25 cellular contexts compared by ENCODE assay signal in the genomic region with DNA sequence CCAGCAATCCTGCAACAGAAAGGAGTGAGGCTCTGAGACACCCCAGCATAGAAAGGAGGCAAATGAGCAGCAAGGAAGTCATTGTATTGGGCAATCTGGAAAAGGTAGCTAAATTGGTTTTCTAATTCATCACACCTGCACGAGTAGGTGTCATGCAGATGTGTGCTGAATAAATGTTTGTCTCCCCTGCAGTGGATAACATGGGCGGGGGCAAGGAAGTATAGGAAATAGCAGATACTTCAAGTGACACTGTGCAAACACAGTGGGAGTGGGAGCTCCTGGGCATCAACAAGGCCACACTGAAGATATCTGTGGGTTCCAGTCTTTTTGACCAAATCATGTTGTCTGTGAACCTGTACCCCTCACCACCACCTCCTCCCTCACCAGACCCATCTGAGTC. TPM values are rescaled to one million over a fixed set of nuclear protein-coding genes. Genes with fewer than 3 reads are reported as not detected.
"Had no signal": no experiment of that assay in that cellular context is flagged by ENCODE, and none has a peak within 500 bp of the region (broad histone marks: within the 10 kb centered on the region; RNA-seq: fewer than 3 reads in every experiment).

No MANE protein-coding gene starts in this region.

- DNase-seq: activated CD4-positive, alpha-beta memory T cell treated with anti-CD3 and anti-CD28 coated beads for 36 hours; activated CD4-positive, alpha-beta T cell treated with anti-CD3 and anti-CD28 coated beads, Interleukin-2, amount 10 ng/mL, durations not matched to agents 7 days and 5 days; activated CD4-positive, CD25-positive, alpha-beta regulatory T cell; activated CD8-positive, alpha-beta memory T cell treated with anti-CD3 and anti-CD28 coated beads for 24 hours; activated gamma-delta T cell; activated naive CD4-positive, alpha-beta T cell treated with anti-CD3 and anti-CD28 coated beads for 36 hours; activated T-cell treated with anti-CD3 and anti-CD28 coated beads, Interleukin-2, amount 50 U/mL, for 4 hours; amygdala; KG1; NCI-H1092; NCI-H1436; NCI-H187 treated with DMSO at 0.1 percent for 48 hours; NCI-H2107; NCI-H345; NCI-H524; PC-3; SIG-M5; T-helper 17 cell had no signal

- H3K36me3 ChIP-seq: cardiac muscle cell had no signal

- H3K4me3 ChIP-seq: cardiac muscle cell had no signal

- ATAC-seq: activated T-cell treated with anti-CD3 and anti-CD28 coated beads, Interleukin-2, amount 50 U/mL, for 4 hours; activated T-helper 17 cell treated with anti-CD3 and anti-CD28 coated beads, Interleukin-2, amount 50 U/mL, for 72 hours; PC-3; T-helper 17 cell had no signal

- H3K27ac ChIP-seq: cardiac muscle cell, VCaP had no signal

- H3K27me3 ChIP-seq: cardiac muscle cell had no signal

RNA-seq across cellular contexts. Expression of a gene that starts 14.4 kb away (rescaled TPM):
- total RNA-seq: activated CD4-positive, alpha-beta memory T cell treated with anti-CD3 and anti-CD28 coated beads for 36 hours; activated CD4-positive, alpha-beta T cell treated with anti-CD3 and anti-CD28 coated beads, Interleukin-2, amount 10 ng/mL, durations not matched to agents 7 days and 5 days; activated naive CD4-positive, alpha-beta T cell treated with anti-CD3 and anti-CD28 coated beads for 36 hours; activated T-cell treated with anti-CD3 and anti-CD28 coated beads, Interleukin-2, amount 50 U/mL, for 4 hours; activated T-helper 17 cell treated with anti-CD3 and anti-CD28 coated beads, Interleukin-2, amount 50 U/mL, for 72 hours; astrocyte; cardiac muscle cell; LHCN-M2; MCF 10A; PC-3; RPMI7951; T-helper 17 cell had no signal

RNA-seq across cellular contexts. Expression of a gene that starts 29.6 kb away (rescaled TPM):
- total RNA-seq: activated CD4-positive, alpha-beta memory T cell treated with anti-CD3 and anti-CD28 coated beads for 36 hours; activated CD4-positive, alpha-beta T cell treated with anti-CD3 and anti-CD28 coated beads, Interleukin-2, amount 10 ng/mL, durations not matched to agents 7 days and 5 days; activated naive CD4-positive, alpha-beta T cell treated with anti-CD3 and anti-CD28 coated beads for 36 hours; activated T-cell treated with anti-CD3 and anti-CD28 coated beads, Interleukin-2, amount 50 U/mL, for 4 hours; activated T-helper 17 cell treated with anti-CD3 and anti-CD28 coated beads, Interleukin-2, amount 50 U/mL, for 72 hours; astrocyte; cardiac muscle cell; LHCN-M2; MCF 10A; PC-3; RPMI7951; T-helper 17 cell had no signal

RNA-seq across cellular contexts. Expression of a gene that starts 50.9 kb away (rescaled TPM):
- total RNA-seq: activated CD4-positive, alpha-beta memory T cell treated with anti-CD3 and anti-CD28 coated beads for 36 hours; activated CD4-positive, alpha-beta T cell treated with anti-CD3 and anti-CD28 coated beads, Interleukin-2, amount 10 ng/mL, durations not matched to agents 7 days and 5 days; activated naive CD4-positive, alpha-beta T cell treated with anti-CD3 and anti-CD28 coated beads for 36 hours; activated T-cell treated with anti-CD3 and anti-CD28 coated beads, Interleukin-2, amount 50 U/mL, for 4 hours; activated T-helper 17 cell treated with anti-CD3 and anti-CD28 coated beads, Interleukin-2, amount 50 U/mL, for 72 hours; astrocyte; cardiac muscle cell; LHCN-M2; MCF 10A; PC-3; RPMI7951; T-helper 17 cell had no signal
